Comparison of ENCODE assay signal across 24 cellular contexts in the genomic region with DNA sequence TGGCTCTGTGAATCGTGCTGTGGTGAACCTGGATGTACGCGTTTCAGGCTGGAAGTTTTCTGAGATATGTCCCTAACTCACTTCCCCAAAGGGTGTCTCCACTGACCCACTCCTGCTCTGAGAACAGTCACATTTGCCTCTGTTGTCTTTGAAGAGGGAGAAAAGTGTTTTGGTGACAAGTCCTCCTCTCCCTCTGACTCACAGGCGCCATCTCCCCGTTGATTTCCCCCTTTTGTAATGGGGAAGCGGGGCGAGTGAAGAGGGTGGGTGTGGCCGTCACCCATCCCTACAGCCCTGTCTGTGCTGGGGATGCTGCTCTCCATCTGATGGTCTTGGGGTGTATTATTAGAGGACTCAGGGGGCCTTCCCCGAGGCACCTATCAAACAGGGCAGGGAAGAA.
"Had no signal": no experiment of that assay in that cellular context is flagged by ENCODE, and none has a peak within 500 bp of the region (broad histone marks: within the 10 kb centered on the region; RNA-seq: fewer than 3 reads in every experiment).

No MANE protein-coding gene starts in this region.

- H3K36me3 ChIP-seq: ovary, vagina had no signal

- H3K9me3 ChIP-seq: mucosa of descending colon, ovary, psoas muscle, vagina had no signal

- H3K27ac ChIP-seq: ovary, psoas muscle, vagina had no signal

- H3K9me3 Mint-ChIP-seq: activated B cell treated with CpG ODN at 0.5 μM for 24 hours; activated CD4-positive, alpha-beta memory T cell treated with anti-CD3 and anti-CD28 coated beads for 36 hours; dendritic cell treated with granulocyte-macrophage colony-stimulating factor and Interleukin-4, amounts not matched to agents 40 ng/mL and 50 ng/mL, for 4 days; memory B cell; stimulated activated naive CD8-positive, alpha-beta T cell treated with anti-CD3 and anti-CD28 coated beads, Interleukin-15, Interleukin-2, amounts not matched to agents 100 ng/mL and 50 ng/mL, for 24 hours; T-helper 2 cell treated with Interferon-gamma antibody and Interleukin-4, amounts not matched to agents 5 μg/mL and 100 μg/mL, for 36 hours had no signal

- ATAC-seq: esophagus mucosa, left ventricle myocardium superior, mucosa of descending colon, psoas muscle, right cardiac atrium had no signal

- DNase-seq: activated B cell treated with CpG ODN at 0.5 μM for 24 hours; activated CD4-positive, alpha-beta memory T cell treated with anti-CD3 and anti-CD28 coated beads for 36 hours; activated CD4-positive, alpha-beta T cell treated with anti-CD3 and anti-CD28 coated beads for 4 hours; activated T-cell treated with anti-CD3 and anti-CD28 coated beads for 4 hours; effector CD8-positive, alpha-beta T cell; immature natural killer cell; kidney glomerular epithelial cell; left ventricle myocardium superior; mucosa of descending colon; naive B cell; ovary; small intestine; stimulated activated CD4-positive, alpha-beta T cell treated with anti-CD3 and anti-CD28 coated beads, Interleukin-15, amount 100 ng/mL, for 24 hours; stimulated activated CD4-positive, alpha-beta T cell treated with anti-CD3 and anti-CD28 coated beads, Interleukin-2, amount 100 ng/mL, for 48 hours; trophoblast cell had no signal

- H3K27me3 ChIP-seq: ovary had no signal

- H3K4me3 Mint-ChIP-seq: activated B cell treated with CpG ODN at 0.5 μM for 24 hours; activated CD4-positive, alpha-beta memory T cell treated with anti-CD3 and anti-CD28 coated beads for 36 hours; activated naive CD8-positive, alpha-beta T cell; dendritic cell treated with granulocyte-macrophage colony-stimulating factor and Interleukin-4, amounts not matched to agents 40 ng/mL and 50 ng/mL, for 4 days; immature natural killer cell; memory B cell; stimulated activated naive CD8-positive, alpha-beta T cell treated with anti-CD3 and anti-CD28 coated beads, Interleukin-15, Interleukin-2, amounts not matched to agents 100 ng/mL and 50 ng/mL, for 24 hours; T-helper 2 cell treated with Interferon-gamma antibody and Interleukin-4, amounts not matched to agents 5 μg/mL and 100 μg/mL, for 36 hours had no signal

- H3K4me1 ChIP-seq: psoas muscle had no signal

- H3K36me3 Mint-ChIP-seq: activated CD4-positive, alpha-beta memory T cell treated with anti-CD3 and anti-CD28 coated beads for 36 hours; activated naive CD8-positive, alpha-beta T cell; immature natural killer cell; naive B cell had no signal

- H3K4me3 ChIP-seq: mucosa of descending colon, ovary, psoas muscle, vagina had no signal

- H3K27ac Mint-ChIP-seq: activated CD4-positive, alpha-beta memory T cell treated with anti-CD3 and anti-CD28 coated beads for 36 hours; activated naive CD8-positive, alpha-beta T cell; dendritic cell treated with granulocyte-macrophage colony-stimulating factor and Interleukin-4, amounts not matched to agents 40 ng/mL and 50 ng/mL, for 4 days; immature natural killer cell; memory B cell; stimulated activated naive CD8-positive, alpha-beta T cell treated with anti-CD3 and anti-CD28 coated beads, Interleukin-15, Interleukin-2, amounts not matched to agents 100 ng/mL and 50 ng/mL, for 24 hours; T-helper 2 cell treated with Interferon-gamma antibody and Interleukin-4, amounts not matched to agents 5 μg/mL and 100 μg/mL, for 36 hours had no signal
